ENCODE assay signal across 1 cellular context in the genomic region with DNA sequence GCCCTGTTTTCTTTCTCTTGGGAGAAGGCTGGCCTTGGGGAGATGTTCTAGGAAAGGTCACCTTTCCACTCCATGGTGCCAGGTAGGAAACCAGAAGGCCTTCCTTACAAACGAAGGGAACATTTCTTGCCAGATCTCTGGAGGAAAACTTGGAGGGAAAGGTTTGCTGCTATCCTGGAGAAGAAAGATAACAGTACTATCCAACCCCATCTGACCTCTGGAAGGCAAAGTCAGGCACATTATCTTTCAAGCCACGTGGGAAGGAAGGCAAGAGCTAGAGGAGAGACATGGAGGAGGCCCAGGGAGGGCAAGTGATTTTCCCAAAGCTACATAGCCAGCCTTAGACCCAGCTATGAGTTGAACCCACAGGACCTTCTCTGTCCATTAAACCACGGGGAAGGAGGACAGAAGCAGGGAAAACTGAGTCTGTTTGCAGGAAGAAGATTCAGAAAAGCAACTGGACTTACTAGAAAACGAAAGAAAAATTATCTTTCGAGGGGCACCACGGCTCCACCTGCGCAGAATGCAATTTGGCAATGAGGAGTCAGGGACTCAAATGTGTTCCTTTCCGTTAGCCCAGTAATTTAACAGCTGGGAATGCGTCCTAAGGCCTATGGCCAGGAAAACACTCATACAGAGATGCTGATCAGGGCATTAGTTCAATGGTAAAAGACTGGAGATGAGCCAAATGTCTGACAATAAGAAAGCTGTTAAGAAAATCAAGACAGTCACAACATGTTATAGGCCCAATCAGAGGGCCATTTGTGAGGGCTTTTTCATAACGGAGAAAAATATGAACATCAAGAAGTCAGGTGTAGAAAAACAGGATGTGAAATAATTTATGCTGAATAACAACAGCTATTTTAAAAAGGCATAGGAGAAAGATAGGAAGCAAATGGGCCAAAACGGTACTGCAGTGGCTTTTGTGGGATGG.
TF ChIP-seq lines count a peak whose summit lies in the region.

No MANE protein-coding gene starts in this region.

TF ChIP-seq in GM12878, 131 proteins besides CTCF, POLR2A, EP300 and RAD21:
- TF ChIP-seq RUNX3 (IDR thresholded peaks at IDR 0.05; ENCODE audit: low read length) (peak; percentile 17; the same call in 1 of the 2 replicates), CHD1 (IDR thresholded peaks at IDR 0.05; ENCODE audit: low read depth, low read length) (no peak), SRF (IDR thresholded peaks at IDR 0.05; ENCODE audit: low read depth in 2 of 2, low read length in 2 of 2) (no peak), MYC (IDR thresholded peaks at IDR 0.05; ENCODE audit: insufficient read depth, insufficient read length, insufficient replicate concordance, low read length, severe bottlenecking) (no peak)
TF ChIP-seq in GM12878: peak in this region for 1.
